Comparison of ENCODE assay signal across 17 cellular contexts in the genomic region with DNA sequence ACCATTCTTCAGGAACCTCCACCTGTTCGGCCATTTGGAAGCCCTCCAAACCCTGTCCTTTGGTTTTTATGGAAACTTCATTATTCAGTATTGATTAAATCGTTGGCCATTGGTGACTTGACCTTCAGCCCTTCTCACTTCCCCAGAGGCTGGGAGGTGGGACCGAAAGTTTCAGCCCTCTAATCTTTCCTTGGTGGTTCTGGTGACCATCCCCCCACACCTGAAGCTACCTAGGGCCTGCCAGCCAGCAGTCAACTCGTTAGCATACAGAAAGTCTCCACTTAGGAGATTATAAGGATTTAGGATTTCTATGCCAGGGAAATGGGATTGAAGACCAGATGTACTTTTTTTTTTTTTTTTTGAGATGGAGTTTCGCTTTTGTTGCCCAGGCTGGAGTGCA. TPM values are rescaled to one million over a fixed set of nuclear protein-coding genes. Genes with fewer than 3 reads are reported as not detected.
DNase-seq lines count a peak whose midpoint lies in the region; ATAC-seq, FAIRE-seq and TF ChIP-seq lines count a peak whose summit lies in the region.
"Had no signal": no experiment of that assay in that cellular context is flagged by ENCODE, and none has a peak within 500 bp of the region (broad histone marks: within the 10 kb centered on the region; RNA-seq: fewer than 3 reads in every experiment).

No MANE protein-coding gene starts in this region.

- no peak for TF ChIP-seq RAD21 in HepG2 (CRISPR knock-in tag; IDR thresholded peaks at IDR 0.05)

- H3K36me3 Mint-ChIP-seq in central memory CD8-positive, alpha-beta T cell (ENCODE audit: insufficient read depth): peaks cover 78% of the 10 kb centered on the region
- H3K36me3 Mint-ChIP-seq in type B pancreatic cell: peaks cover 53% of the 10 kb centered on the region

- no TSS peak for BruUV-seq in HepG2 (replicated peaks; lab: Mats Ljungman, UMichigan)

- peaks cover 30% of the 10 kb centered on the region for H3K4me1 ChIP-seq in HepG2 (ENCODE audit: insufficient read depth, low read length)
- peaks cover 0 to 14% (median 7%) of the 10 kb centered on the region in 4 donors for H3K4me1 ChIP-seq in right lobe of liver
- H3K4me1 ChIP-seq in esophagus muscularis mucosa: peaks cover 19 to 59% (median 50%) of the 10 kb centered on the region in 4 donors
- peaks cover 2% of the 10 kb centered on the region for H3K4me1 ChIP-seq in right cardiac atrium (ENCODE audit: control insufficient read depth, insufficient read depth, low read length)
- H3K4me1 ChIP-seq: BE2C had no signal

- no peak overlapping the region for H3K4me2 ChIP-seq in HepG2 (ENCODE audit: low read depth, low read length)

- H3K4me3 ChIP-seq in HepG2 (replicated peaks in 1 of 3; ENCODE audit: insufficient read depth in 1 of 3, low read depth in 2 of 3, low read length in 3 of 3): no peak overlapping the region
- no peak overlapping the region for H3K4me3 ChIP-seq in right lobe of liver
- H3K4me3 ChIP-seq in esophagus muscularis mucosa: no peak overlapping the region
- no peak overlapping the region for H3K4me3 ChIP-seq in right cardiac atrium (ENCODE audit: low read length)

- H3K27ac Mint-ChIP-seq in central memory CD8-positive, alpha-beta T cell (ENCODE audit: low read depth): peak overlapping the region; percentile 5
- no peak overlapping the region for H3K27ac Mint-ChIP-seq in type B pancreatic cell

- CTCF ChIA-PET in HepG2 (lab: Yijun Ruan, JAX; ENCODE audit: low intra/inter-chr PET ratio, low total read pairs): no interaction called here

- no peak overlapping the region for H3K27ac ChIP-seq in HepG2 (ENCODE audit: extremely low read length, insufficient read depth, low read length)
- H3K27ac ChIP-seq in right lobe of liver: no peak overlapping the region
- H3K27ac ChIP-seq in esophagus muscularis mucosa (replicated peaks in 1 of 4): no peak overlapping the region
- no peak overlapping the region for H3K27ac ChIP-seq in right cardiac atrium (ENCODE audit: low read length)

- no peak for TF ChIP-seq EP300 in HepG2 (IDR thresholded peaks at IDR 0.05; ENCODE audit: low read depth in 2 of 2, low read length in 2 of 2)
- TF ChIP-seq EP300 in HepG2 (CRISPR knock-in tag; IDR thresholded peaks at IDR 0.05; ENCODE audit: borderline replicate concordance): no peak
- no peak for TF ChIP-seq EP300 in esophagus muscularis mucosa (IDR thresholded peaks at IDR 0.05)

- H3K9ac ChIP-seq in HepG2 (ENCODE audit: insufficient read depth, low read depth, low read length): no peak overlapping the region

- WGBS in HepG2 (ENCODE audit: low lambda C conversion rate): 91% methylated on average over 5 of the region's 5 CpGs
- WGBS in right lobe of liver (ENCODE audit: insufficient coverage, low coverage, low lambda C conversion rate, missing lambda C conversion rate): 54% methylated on average over 5 of the region's 5 CpGs
- 86% methylated on average over 4 of the region's 5 CpGs for WGBS in esophagus muscularis mucosa
- WGBS in right cardiac atrium: 79% methylated on average over 5 of the region's 5 CpGs

- H3K27me3 ChIP-seq in HepG2 (ENCODE audit: control insufficient read depth in 1 of 2, insufficient read depth in 2 of 2, low read length in 2 of 2) (no peaks in the 10 kb centered on the region), right lobe of liver (no peaks in the 10 kb centered on the region), esophagus muscularis mucosa (no peaks in the 10 kb centered on the region), right cardiac atrium (ENCODE audit: control insufficient read depth, insufficient read depth) (no peaks in the 10 kb centered on the region)
- H3K27me3 ChIP-seq: BE2C had no signal

- peaks cover 96% of the 10 kb centered on the region for H3K79me2 ChIP-seq in HepG2 (ENCODE audit: insufficient read depth, low read length)

- no peak for FAIRE-seq in HepG2 (lab: Jason Lieb, UNC)
- FAIRE-seq: RCC 7860 had no signal

- ATAC-seq in HepG2 (no peak; the same call in 2 of the 3 replicates), right lobe of liver (no peak), right cardiac atrium (no peak)
- ATAC-seq in central memory CD8-positive, alpha-beta T cell (replicated peaks; ENCODE audit: extremely low read depth, poor library complexity, severe bottlenecking): no peak
- ATAC-seq: HCT116 had no signal

- H3K36me3 ChIP-seq in HepG2 (replicated peaks in 1 of 2; ENCODE audit: control insufficient read depth in 1 of 2, insufficient read depth in 2 of 2, low read length in 2 of 2) (peaks cover 17 to 78% of the 10 kb centered on the region in 2 experiments), right lobe of liver (peaks cover 4 to 55% (median 30%) of the 10 kb centered on the region in 4 donors), esophagus muscularis mucosa (peaks cover 20 to 75% (median 65%) of the 10 kb centered on the region in 4 donors)

- H3K4me1 Mint-ChIP-seq in central memory CD8-positive, alpha-beta T cell: peaks cover 81% of the 10 kb centered on the region
- H3K4me1 Mint-ChIP-seq in type B pancreatic cell (ENCODE audit: unreplicated experiment): peaks cover 20% of the 10 kb centered on the region

- TF ChIP-seq CTCF in HepG2 (CRISPR knock-in tag; IDR thresholded peaks at IDR 0.05) (no peak), right lobe of liver (IDR thresholded peaks at IDR 0.05) (no peak), type B pancreatic cell (conservative IDR thresholded peaks at IDR 0.05) (no peak), esophagus muscularis mucosa (IDR thresholded peaks at IDR 0.05) (no peak)

- no peak for DNase-seq in HepG2 (ENCODE audit: low spot score)
- no peak for DNase-seq in right lobe of liver
- peak; percentile 72 for DNase-seq in NCI-H82 treated with DMSO at 0.1 percent for 48 hours (lab: John Stamatoyannopoulos, UW; ENCODE audit: unreplicated experiment)
- DNase-seq in central memory CD8-positive, alpha-beta T cell (ENCODE audit: low spot score in 2 of 2): no peak
- DNase-seq in type B pancreatic cell (ENCODE audit: extremely low spot score, unreplicated experiment): no peak
- DNase-seq in esophagus muscularis mucosa (ENCODE audit: extremely low spot score): no peak
- DNase-seq in right cardiac atrium: no peak
- DNase-seq: BE2C; CD8-positive, alpha-beta memory T cell; MV-4-11; NCI-H1417 treated with DMSO at 0.1 percent for 48 hours; NCI-H2029; NCI-H510A; SHP77 treated with DMSO at 0.1 percent for 48 hours had no signal

- in situ Hi-C loops in HepG2 (cut with HindIII; ENCODE audit: extremely low pct_ligation_motif_present, low pct_unique_long_range_greater_than_20kb): loop anchor here (5.0 kb wide), 1 partner anchor 36 kb away; no protein-coding TSS in a partner anchor

- POLR2A ChIA-PET in HepG2 (lab: Yijun Ruan, JAX): no interaction called here

- no peak overlapping the region for H3K4me3 Mint-ChIP-seq in central memory CD8-positive, alpha-beta T cell
- H3K4me3 Mint-ChIP-seq in type B pancreatic cell: peak overlapping the region; percentile 33

- H4K20me1 ChIP-seq in HepG2 (ENCODE audit: insufficient read depth, low read length): peaks cover 69% of the 10 kb centered on the region

- H2AFZ ChIP-seq in HepG2 (ENCODE audit: low read length): no peak overlapping the region

- H3K9me3 Mint-ChIP-seq in central memory CD8-positive, alpha-beta T cell: no peaks in the 10 kb centered on the region
- no peaks in the 10 kb centered on the region for H3K9me3 Mint-ChIP-seq in type B pancreatic cell
- H3K9me3 Mint-ChIP-seq: CD8-positive, alpha-beta memory T cell; IgD-negative memory B cell had no signal

- no peak for TF ChIP-seq POLR2A in HepG2 (IDR thresholded peaks at IDR 0.05; ENCODE audit: insufficient read depth in 1 of 2, low read depth in 2 of 2, low read length in 2 of 2)
- no peak for TF ChIP-seq POLR2A in right lobe of liver (IDR thresholded peaks at IDR 0.05)
- TF ChIP-seq POLR2A in esophagus muscularis mucosa (IDR thresholded peaks at IDR 0.05; ENCODE audit: low read depth): no peak

- H3K27me3 Mint-ChIP-seq in central memory CD8-positive, alpha-beta T cell: no peaks in the 10 kb centered on the region
- H3K27me3 Mint-ChIP-seq in type B pancreatic cell: no peaks in the 10 kb centered on the region
- H3K27me3 Mint-ChIP-seq: CD8-positive, alpha-beta memory T cell; IgD-negative memory B cell had no signal

- H3K9me3 ChIP-seq in HepG2 (ENCODE audit: low read length): no peaks in the 10 kb centered on the region
- no peaks in the 10 kb centered on the region for H3K9me3 ChIP-seq in right lobe of liver
- H3K9me3 ChIP-seq in esophagus muscularis mucosa: no peaks in the 10 kb centered on the region
- H3K9me3 ChIP-seq in right cardiac atrium (ENCODE audit: control insufficient read depth, low read length): no peaks in the 10 kb centered on the region
- H3K9me3 ChIP-seq: BE2C had no signal

- intact Hi-C loops in HepG2 (cut with micrococcal nuclease; ENCODE audit: unreplicated experiment): no loop called here
- intact Hi-C loops in right lobe of liver (cut with DNase I): no loop called here
- intact Hi-C loops in esophagus muscularis mucosa (cut with DNase I): no loop called here
- intact Hi-C loops in right cardiac atrium (cut with DNase I): no loop called here

RNA-seq across cellular contexts. Expression of a gene that starts 6.7 kb away (rescaled TPM):
- 211 and 292 TPM in 2 replicates for total RNA-seq in HepG2 (2016; rRNA removed; fragmentation: Illumina TruSeq; extraction: Trizol)
- 16.1 and 20.6 TPM in 2 replicates for total RNA-seq in HepG2 (2016; cell fraction: cytosol; rRNA removed; fragmentation: Illumina TruSeq; extraction: Trizol; ENCODE audit: low read depth)
- 213 and 291 TPM in 2 replicates for total RNA-seq in HepG2 (2016; cell fraction: insoluble cytoplasmic fraction; rRNA removed; fragmentation: Illumina TruSeq; extraction: Trizol)
- total RNA-seq in HepG2 (2016; cell fraction: membrane; rRNA removed; fragmentation: Illumina TruSeq; extraction: Trizol): 42.1 and 50.4 TPM in 2 replicates
- 202 and 214 TPM in 2 replicates for total RNA-seq in HepG2 (2016; cell fraction: nucleus; rRNA removed; fragmentation: Illumina TruSeq; extraction: Trizol)
- 73.0 and 84.8 TPM in 2 replicates for polyA plus RNA-seq in HepG2 (2011; rRNA removed)
- polyA plus RNA-seq in HepG2 (2011; cell fraction: cytosol; rRNA removed): 58.2 and 75.5 TPM in 2 replicates
- 60.1 and 67.7 TPM in 2 replicates for polyA plus RNA-seq in HepG2 (2011; cell fraction: nucleus; rRNA removed)
- 68.2 and 72.8 TPM in 2 replicates for polyA plus RNA-seq in HepG2 (2012)
- 10.6 and 12.5 TPM in 2 replicates for polyA plus RNA-seq in HepG2 (2016; cell fraction: cytosol; fragmentation: Illumina TruSeq; extraction: Trizol; ENCODE audit: low read depth)
- polyA plus RNA-seq in HepG2 (2016; cell fraction: insoluble cytoplasmic fraction; fragmentation: Illumina TruSeq; extraction: Trizol; ENCODE audit: low read depth): 227 and 240 TPM in 2 replicates
- polyA plus RNA-seq in HepG2 (2016; cell fraction: membrane; fragmentation: Illumina TruSeq; extraction: Trizol; ENCODE audit: low read depth): 25.1 and 29.4 TPM in 2 replicates
- polyA plus RNA-seq in HepG2 (2016; cell fraction: nucleus; fragmentation: Illumina TruSeq; extraction: Trizol; ENCODE audit: insufficient read depth, low read depth): 148 and 178 TPM in 2 replicates
- 84.1 and 281 TPM in 2 replicates for polyA minus RNA-seq in HepG2 (2011; rRNA and poly(A)+ RNA removed; ENCODE audit: low replicate concordance)
- 66.0 and 78.2 TPM in 2 replicates for polyA minus RNA-seq in HepG2 (2011; cell fraction: cytosol; rRNA and poly(A)+ RNA removed)
- polyA minus RNA-seq in HepG2 (2011; cell fraction: nucleus; rRNA and poly(A)+ RNA removed): 231 and 260 TPM in 2 replicates
- 10 to 100 TPM; 32.6 to 51.0 (median 39.5) TPM for total RNA-seq in right lobe of liver
- total RNA-seq in type B pancreatic cell (ENCODE audit: low replicate concordance): 186 and 261 TPM in 2 replicates
- 10 to 100 TPM; 73.0 to 89.7 (median 74.5) TPM for total RNA-seq in esophagus muscularis mucosa
- 10 to 100 TPM; 70.3 to 94.7 (median 75.5) TPM for total RNA-seq in right cardiac atrium
- 41.3 TPM for polyA plus RNA-seq in right cardiac atrium

RNA-seq across cellular contexts. Expression of a gene that starts 56.3 kb away (rescaled TPM):
- total RNA-seq in HepG2 (2016; rRNA removed; fragmentation: Illumina TruSeq; extraction: Trizol) (0.04 TPM in 1 of 2 replicates, not detected in the other), right lobe of liver (10 to 100 TPM; 10.1 to 28.1 (median 14.4) TPM), type B pancreatic cell (ENCODE audit: low replicate concordance) (3.2 and 4.6 TPM in 2 replicates), esophagus muscularis mucosa (1 to 10 TPM; 4.6 to 7.2 (median 6.6) TPM), right cardiac atrium (1 to 10 TPM; 5.8 to 9.6 (median 9.4) TPM)
- total RNA-seq in HepG2 (2016; cell fraction: cytosol; rRNA removed; fragmentation: Illumina TruSeq; extraction: Trizol; ENCODE audit: low read depth): not detected in 2 replicates
- total RNA-seq in HepG2 (2016; cell fraction: insoluble cytoplasmic fraction; rRNA removed; fragmentation: Illumina TruSeq; extraction: Trizol): 0.07 and 0.15 TPM in 2 replicates
- not detected in 2 replicates for total RNA-seq in HepG2 (2016; cell fraction: membrane; rRNA removed; fragmentation: Illumina TruSeq; extraction: Trizol)
- not detected in 2 replicates for total RNA-seq in HepG2 (2016; cell fraction: nucleus; rRNA removed; fragmentation: Illumina TruSeq; extraction: Trizol)
- polyA plus RNA-seq in HepG2 (2011; rRNA removed) (0.03 and 0.07 TPM in 2 replicates), right cardiac atrium (3.2 TPM)
- not detected in 2 replicates for polyA plus RNA-seq in HepG2 (2011; cell fraction: cytosol; rRNA removed)
- not detected in 2 replicates for polyA plus RNA-seq in HepG2 (2011; cell fraction: nucleus; rRNA removed)
- 0.05 TPM in 1 of 2 replicates, not detected in the other for polyA plus RNA-seq in HepG2 (2012)
- polyA plus RNA-seq in HepG2 (2016; cell fraction: cytosol; fragmentation: Illumina TruSeq; extraction: Trizol; ENCODE audit: low read depth): not detected in 2 replicates
- 0.11 and 0.19 TPM in 2 replicates for polyA plus RNA-seq in HepG2 (2016; cell fraction: insoluble cytoplasmic fraction; fragmentation: Illumina TruSeq; extraction: Trizol; ENCODE audit: low read depth)
- not detected in 2 replicates for polyA plus RNA-seq in HepG2 (2016; cell fraction: membrane; fragmentation: Illumina TruSeq; extraction: Trizol; ENCODE audit: low read depth)
- not detected in 2 replicates for polyA plus RNA-seq in HepG2 (2016; cell fraction: nucleus; fragmentation: Illumina TruSeq; extraction: Trizol; ENCODE audit: insufficient read depth, low read depth)
- polyA minus RNA-seq in HepG2 (2011; rRNA and poly(A)+ RNA removed; ENCODE audit: low replicate concordance): 4.7 TPM in 1 of 2 replicates, not detected in the other
- not detected in 2 replicates for polyA minus RNA-seq in HepG2 (2011; cell fraction: cytosol; rRNA and poly(A)+ RNA removed)
- polyA minus RNA-seq in HepG2 (2011; cell fraction: nucleus; rRNA and poly(A)+ RNA removed): not detected in 2 replicates
